In genomic region chr18:24024425-24024824, GRCh38 we compare ENCODE assay signal across 1 cellular context.
TF ChIP-seq lines count a peak whose summit lies in the region.

No MANE protein-coding gene starts in this region.

TF ChIP-seq in GM23338, 12 proteins besides CTCF, POLR2A, EP300 and RAD21 (continued from another document):
- TF ChIP-seq ZNF462 (CRISPR knock-in tag; IDR thresholded peaks at IDR 0.05), result no peak
- TF ChIP-seq EZH2phosphoT487 (IDR thresholded peaks at IDR 0.05; ENCODE audit: unreplicated experiment), result no peak
- TF ChIP-seq CREB1 (CRISPR knock-in tag; IDR thresholded peaks at IDR 0.05; ENCODE audit: low read depth), result no peak
- TF ChIP-seq ZNF331 (CRISPR knock-in tag; IDR thresholded peaks at IDR 0.05; ENCODE audit: low read depth), result no peak
- TF ChIP-seq NANOG (IDR thresholded peaks at IDR 0.05; ENCODE audit: borderline replicate concordance), result no peak
- no peak for TF ChIP-seq STAT1 (IDR thresholded peaks at IDR 0.05; ENCODE audit: unreplicated experiment)
- no peak for TF ChIP-seq REST (IDR thresholded peaks at IDR 0.05; ENCODE audit: unreplicated experiment)
